7 cellular contexts compared by ENCODE assay signal in the genomic region with DNA sequence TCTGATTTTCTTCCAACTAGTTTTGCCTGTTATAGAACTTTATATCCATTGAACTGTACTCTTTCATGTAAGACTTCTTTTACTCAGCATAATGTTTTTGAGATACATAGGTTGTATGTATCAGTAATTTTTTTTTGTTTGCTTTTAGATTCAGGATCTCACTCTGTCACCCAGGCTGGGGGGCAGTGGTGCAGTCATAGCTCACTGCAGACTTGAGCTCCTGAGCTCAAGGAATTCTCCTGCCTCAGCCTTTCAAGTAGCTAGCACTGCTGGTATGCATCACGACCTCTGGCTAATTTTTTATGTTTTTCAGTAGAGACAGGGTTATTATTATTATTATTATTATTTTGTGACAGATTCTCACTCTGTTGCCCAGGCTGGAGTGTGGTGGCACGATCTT.
DNase-seq lines count a peak whose midpoint lies in the region; ATAC-seq, FAIRE-seq and TF ChIP-seq lines count a peak whose summit lies in the region.

No MANE protein-coding gene starts in this region.

- H3K79me2 ChIP-seq in SU-DHL-6 (ENCODE audit: insufficient read depth, low read length): no peaks in the 10 kb centered on the region

- no peaks in the 10 kb centered on the region; the same call in 1 of the 2 replicates for H3F3A ChIP-seq in SU-DHL-6 (ENCODE audit: insufficient read depth)

- no peaks in the 10 kb centered on the region for H3K4me1 ChIP-seq in small intestine (ENCODE audit: control insufficient read depth in 2 of 2, insufficient read depth in 1 of 2, low read depth in 1 of 2, low read length in 1 of 2)

- FAIRE-seq in small intestine (lab: Jason Lieb, UNC): no peak

- TF ChIP-seq CTCF in SU-DHL-6 (IDR thresholded peaks at IDR 0.05; ENCODE audit: insufficient read depth, low read length, poor library complexity, severe bottlenecking): no peak

- H3K9me3 ChIP-seq in SU-DHL-6 (ENCODE audit: insufficient read depth, low read length): no peaks in the 10 kb centered on the region
- H3K9me3 ChIP-seq in small intestine (ENCODE audit: control insufficient read depth, low read depth): no peaks in the 10 kb centered on the region

- peak overlapping the region; percentile 43 for H3K27ac ChIP-seq in SU-DHL-6 (ENCODE audit: low read depth, low read length)
- no peak overlapping the region for H3K27ac ChIP-seq in small intestine (ENCODE audit: low read depth in 1 of 2, low read length in 1 of 2)

- H3K4me2 ChIP-seq in SU-DHL-6 (ENCODE audit: low read depth, low read length, poor library complexity, severe bottlenecking): peak overlapping the region; percentile 94

- H3K4me3 ChIP-seq in H7 (ENCODE audit: insufficient read depth, low read depth, low read length) (peak overlapping the region; percentile 56; the same call in 1 of the 2 replicates), SU-DHL-6 (ENCODE audit: insufficient read depth, low read length, poor library complexity, severe bottlenecking) (peak overlapping the region; percentile 69), small intestine (ENCODE audit: low read depth in 1 of 2, low read length in 2 of 2) (peak overlapping the region; percentile 50 to 51)

- no peaks in the 10 kb centered on the region for H4K20me1 ChIP-seq in SU-DHL-6 (ENCODE audit: low read depth, low read length)

- H3K36me3 ChIP-seq in H7 (replicated peaks; ENCODE audit: control insufficient read depth, insufficient read depth, low read length) (no peaks in the 10 kb centered on the region), SU-DHL-6 (ENCODE audit: low read length) (no peaks in the 10 kb centered on the region), small intestine (ENCODE audit: control insufficient read depth in 2 of 2, insufficient read depth in 2 of 2, low read length in 2 of 2) (no peaks in the 10 kb centered on the region)

- H3K9me2 ChIP-seq in SU-DHL-6 (replicated peaks; ENCODE audit: insufficient read depth, low read length): no peaks in the 10 kb centered on the region

- no peak for ATAC-seq in HG03571 (IDR thresholded peaks at IDR 0.05; ENCODE audit: unreplicated experiment)

- peak overlapping the region; percentile 100 for H2AFZ ChIP-seq in SU-DHL-6 (ENCODE audit: low read depth, low read length, severe bottlenecking)

- 72 to 84% (median 76%) methylated on average over 2 of the region's 2 CpGs for WGBS in small intestine, 3 donors

- peak overlapping the region; percentile 81 for H3K9ac ChIP-seq in SU-DHL-6 (ENCODE audit: low read length)

- DNase-seq in H7 (no peak), glomerular visceral epithelial cell (ENCODE audit: extremely low spot score) (peak; percentile 6), small intestine (no peak), NCI-H2171 (lab: John Stamatoyannopoulos, UW) (no peak)
- DNase-seq in activated effector memory CD4-positive, alpha-beta T cell treated with anti-CD3 and anti-CD28 coated beads, Interleukin-2, amount 50 U/mL, for 16 hours: no peak

- H3K27me3 ChIP-seq in H7 (ENCODE audit: control insufficient read depth, insufficient read depth, low read length): no peaks in the 10 kb centered on the region
- H3K27me3 ChIP-seq in SU-DHL-6 (ENCODE audit: low read length): no peaks in the 10 kb centered on the region
- no peaks in the 10 kb centered on the region for H3K27me3 ChIP-seq in small intestine (ENCODE audit: control insufficient read depth in 2 of 2, insufficient read depth in 2 of 2, low read length in 2 of 2)
